ENCODE assay signal across 9 cellular contexts in the genomic region with DNA sequence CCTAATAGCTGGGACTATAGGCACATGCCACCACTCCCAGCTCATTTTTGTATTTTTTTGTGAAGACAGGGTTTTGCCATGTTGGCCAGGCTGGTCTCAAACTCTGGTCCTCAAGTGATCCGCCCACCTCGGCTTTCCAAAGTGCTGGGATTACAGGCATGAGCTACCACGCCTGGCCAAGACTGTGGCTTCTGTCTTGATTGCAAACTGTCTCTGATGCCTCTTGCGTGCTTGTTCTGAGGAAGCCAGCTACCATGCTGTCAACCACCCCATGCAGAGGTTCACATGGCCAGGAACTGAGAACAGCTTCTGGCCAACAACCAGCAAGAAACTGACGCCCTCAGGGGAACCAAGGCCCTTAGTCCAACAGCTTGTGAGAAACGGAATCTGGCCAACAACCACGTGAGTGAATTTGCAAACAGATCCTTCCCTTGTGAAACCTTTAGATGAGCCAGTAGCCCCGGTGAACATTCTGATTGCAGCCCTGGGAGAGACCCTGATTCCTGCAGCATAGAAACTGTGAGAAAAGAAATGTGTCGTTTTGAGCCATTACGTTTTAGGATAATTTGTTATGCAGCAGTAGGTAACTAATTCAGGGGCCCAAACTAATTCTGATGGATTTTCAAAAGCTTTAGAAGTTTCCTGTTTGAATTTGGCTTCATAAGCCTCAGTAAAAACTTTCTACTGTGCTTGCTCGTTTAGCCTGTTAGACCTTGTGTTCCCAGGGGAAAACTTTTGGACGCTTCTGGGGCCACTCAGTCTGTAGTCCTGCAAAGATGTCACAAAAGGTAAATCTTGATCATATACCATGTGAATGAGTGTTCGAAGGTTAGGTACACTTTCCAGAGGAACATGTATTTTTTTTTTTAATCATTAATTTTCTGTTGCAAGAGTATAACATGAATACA.
A peak's percentile ranks its signal among the peaks of the same experiment; 100 is the strongest.
DNase-seq lines count a peak whose midpoint lies in the region; ATAC-seq, FAIRE-seq and TF ChIP-seq lines count a peak whose summit lies in the region.
"Had no signal": no experiment of that assay in that cellular context is flagged by ENCODE, and none has a peak within 500 bp of the region (broad histone marks: within the 10 kb centered on the region; RNA-seq: fewer than 3 reads in every experiment).

No MANE protein-coding gene starts in this region.

- H3K27ac ChIP-seq in A549: peak overlapping the region; percentile 59 to 73
- H3K27ac ChIP-seq in mesenchymal stem cell (ENCODE audit: low read length, poor library complexity, severe bottlenecking): no peak overlapping the region

- no peak for TF ChIP-seq POLR2A in A549 (IDR thresholded peaks at IDR 0.05; ENCODE audit: low read length)

- H3K4me1 ChIP-seq in A549 (peaks cover 44% of the 10 kb centered on the region), adipocyte (ENCODE audit: control insufficient read depth, insufficient read depth, low read length) (peaks cover 44% of the 10 kb centered on the region), mesenchymal stem cell (ENCODE audit: control insufficient read depth, insufficient read depth, low read depth, low read length) (peaks cover 1% of the 10 kb centered on the region)

- POLR2A ChIA-PET in A549 (lab: Yijun Ruan, JAX): interaction anchor here (0.7 kb wide), 1 partner anchor 169 kb away, joined by 6 read pairs; no protein-coding TSS in a partner anchor

- no peak overlapping the region for H3K14ac ChIP-seq in mesenchymal stem cell (ENCODE audit: low read length in 2 of 2)

- peak overlapping the region; percentile 59 for H3K4me2 ChIP-seq in A549
- H3K4me2 ChIP-seq in mesenchymal stem cell (ENCODE audit: low read length, poor library complexity, severe bottlenecking): no peak overlapping the region

- no peak overlapping the region for H2AFZ ChIP-seq in mesenchymal stem cell (ENCODE audit: low read depth, low read length)

- H3K27me3 ChIP-seq in adipocyte (replicated peaks; ENCODE audit: control insufficient read depth, insufficient read depth, low read length): peaks cover 2% of the 10 kb centered on the region
- H3K27me3 ChIP-seq in mesenchymal stem cell (ENCODE audit: control insufficient read depth in 1 of 2, insufficient read depth in 1 of 2, low read length in 2 of 2): peaks cover 0 to 8% of the 10 kb centered on the region in 2 experiments

- H3K36me3 Mint-ChIP-seq in activated naive CD4-positive, alpha-beta T cell treated with anti-CD3 and anti-CD28 coated beads, Interleukin-2, amount 50 U/mL, for 72 hours: no peaks in the 10 kb centered on the region
- H3K36me3 Mint-ChIP-seq: CD4-positive, CD25-positive, alpha-beta regulatory T cell had no signal

- DNase-seq in A549 (ENCODE audit: low read depth in 1 of 2, low spot score in 1 of 2) (peak in 1 of 2 experiments; percentile 54), adipocyte (ENCODE audit: low read depth) (peak; percentile 86), mesenchymal stem cell (peak; percentile 60), NCI-H1694 (lab: John Stamatoyannopoulos, UW) (no peak)
- no peak for DNase-seq in activated naive CD4-positive, alpha-beta T cell treated with anti-CD3 and anti-CD28 coated beads, Interleukin-2, amount 50 U/mL, for 72 hours (ENCODE audit: low spot score in 2 of 2)

- no peak overlapping the region for H2BK15ac ChIP-seq in mesenchymal stem cell (ENCODE audit: low read depth, poor library complexity, severe bottlenecking)

- H3K9me3 Mint-ChIP-seq in activated naive CD4-positive, alpha-beta T cell treated with anti-CD3 and anti-CD28 coated beads, Interleukin-2, amount 50 U/mL, for 72 hours: no peaks in the 10 kb centered on the region

- H3K27ac Mint-ChIP-seq in activated naive CD4-positive, alpha-beta T cell treated with anti-CD3 and anti-CD28 coated beads, Interleukin-2, amount 50 U/mL, for 72 hours: no peak overlapping the region

- H2AK5ac ChIP-seq in mesenchymal stem cell (ENCODE audit: low read length, severe bottlenecking): no peak overlapping the region

- no peak for TF ChIP-seq EP300 in A549 (IDR thresholded peaks at IDR 0.05)

- no peak overlapping the region for H3K23ac ChIP-seq in mesenchymal stem cell (ENCODE audit: low read length in 2 of 2)

- H2BK12ac ChIP-seq in mesenchymal stem cell (ENCODE audit: low read length in 2 of 2): no peak overlapping the region

- no peak overlapping the region for H3K4ac ChIP-seq in mesenchymal stem cell (ENCODE audit: low read depth in 1 of 2, low read length in 2 of 2)

- no peaks in the 10 kb centered on the region for H3K79me1 ChIP-seq in mesenchymal stem cell (replicated peaks; ENCODE audit: low read length, poor library complexity, severe bottlenecking)

- H3K4me3 ChIP-seq in A549: no peak overlapping the region
- peak overlapping the region; percentile 48 for H3K4me3 ChIP-seq in adipocyte (ENCODE audit: low read length)
- H3K4me3 ChIP-seq in mesenchymal stem cell (ENCODE audit: insufficient read depth in 1 of 2, low read depth in 1 of 2, low read length in 2 of 2): peak overlapping the region in 1 of 2 experiments; percentile 49

- H3K9ac ChIP-seq in adipocyte (ENCODE audit: low read length): peak overlapping the region; percentile 64
- H3K9ac ChIP-seq in mesenchymal stem cell (ENCODE audit: low read length): peak overlapping the region; percentile 77

- no peak for TF ChIP-seq CTCF in A549 (IDR thresholded peaks at IDR 0.05)

- H2BK120ac ChIP-seq in mesenchymal stem cell (ENCODE audit: low read depth, low read length): no peak overlapping the region

- no peak for FAIRE-seq in A549 (lab: Jason Lieb, UNC)

- H3K36me3 ChIP-seq in adipocyte (ENCODE audit: control insufficient read depth, insufficient read depth, low read length, severe bottlenecking): no peaks in the 10 kb centered on the region
- no peaks in the 10 kb centered on the region for H3K36me3 ChIP-seq in mesenchymal stem cell (ENCODE audit: control insufficient read depth in 1 of 2, insufficient read depth in 2 of 2, low read depth in 1 of 2, low read length in 2 of 2)

- H3K9me3 ChIP-seq in A549: no peaks in the 10 kb centered on the region
- H3K9me3 ChIP-seq in adipocyte (ENCODE audit: control insufficient read depth, low read length): no peaks in the 10 kb centered on the region
- no peaks in the 10 kb centered on the region for H3K9me3 ChIP-seq in mesenchymal stem cell (ENCODE audit: control insufficient read depth, low read length)

- peak in 1 of 2 experiments; percentile 60; a peak in 4 of 6 replicates for ATAC-seq in A549
- peak; percentile 88 for ATAC-seq in GM19035 (IDR thresholded peaks at IDR 0.05; ENCODE audit: unreplicated experiment)
- ATAC-seq in HG03064 (IDR thresholded peaks at IDR 0.05; ENCODE audit: low read depth, unreplicated experiment): peak; percentile 88
- no peak for ATAC-seq in esophagus mucosa
- no peak for ATAC-seq in activated naive CD4-positive, alpha-beta T cell treated with anti-CD3 and anti-CD28 coated beads, Interleukin-2, amount 50 U/mL, for 72 hours

- no peak overlapping the region for H4K8ac ChIP-seq in mesenchymal stem cell (ENCODE audit: low read length)

- no peak for TF ChIP-seq RAD21 in A549 (conservative IDR thresholded peaks at IDR 0.05 in 1 of 2, IDR thresholded peaks at IDR 0.05 in 1 of 2)

- CTCF ChIA-PET in A549 (lab: Yijun Ruan, JAX): interaction anchor here (0.5 to 2.9 kb wide), 16 partner anchors 8 to 169 kb away, joined by 3 to 22 read pairs (median 4); no protein-coding TSS in a partner anchor

- H4K91ac ChIP-seq in mesenchymal stem cell (ENCODE audit: low read length): no peak overlapping the region

- no peak overlapping the region for H2BK5ac ChIP-seq in mesenchymal stem cell (ENCODE audit: low read depth, low read length, poor library complexity, severe bottlenecking)

- no peak overlapping the region for H3K18ac ChIP-seq in mesenchymal stem cell (ENCODE audit: low read depth in 1 of 2, low read length in 2 of 2)

- WGBS in A549 (ENCODE audit: missing lambda C conversion rate): 37% methylated on average over 6 of the region's 13 CpGs
- WGBS in mesenchymal stem cell: 81% methylated on average over 12 of the region's 13 CpGs

TF ChIP-seq in A549, 52 proteins besides CTCF, POLR2A, EP300 and RAD21:
- TF ChIP-seq, protein P1, sequence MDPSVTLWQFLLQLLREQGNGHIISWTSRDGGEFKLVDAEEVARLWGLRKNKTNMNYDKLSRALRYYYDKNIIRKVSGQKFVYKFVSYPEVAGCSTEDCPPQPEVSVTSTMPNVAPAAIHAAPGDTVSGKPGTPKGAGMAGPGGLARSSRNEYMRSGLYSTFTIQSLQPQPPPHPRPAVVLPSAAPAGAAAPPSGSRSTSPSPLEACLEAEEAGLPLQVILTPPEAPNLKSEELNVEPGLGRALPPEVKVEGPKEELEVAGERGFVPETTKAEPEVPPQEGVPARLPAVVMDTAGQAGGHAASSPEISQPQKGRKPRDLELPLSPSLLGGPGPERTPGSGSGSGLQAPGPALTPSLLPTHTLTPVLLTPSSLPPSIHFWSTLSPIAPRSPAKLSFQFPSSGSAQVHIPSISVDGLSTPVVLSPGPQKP (IDR thresholded peaks at IDR 0.05; ENCODE audit: low read depth, low read length): no peak
- TF ChIP-seq ZNF302 (CRISPR knock-in tag; IDR thresholded peaks at IDR 0.05): no peak

Comparison
In these comparisons a context has a peak if more than half of its experiments do, and no peak if none do; other contexts are left out.
1. ATAC-seq: peak in GM19035 (single experiment) and HG03064 (single experiment); none in esophagus mucosa (single experiment) and activated naive CD4-positive, alpha-beta T cell treated with anti-CD3 and anti-CD28 coated beads, Interleukin-2, amount 50 U/mL, for 72 hours (0 of 2).
2. DNase-seq: peak in adipocyte (single experiment) and mesenchymal stem cell (single experiment); none in NCI-H1694 (single experiment) and activated naive CD4-positive, alpha-beta T cell treated with anti-CD3 and anti-CD28 coated beads, Interleukin-2, amount 50 U/mL, for 72 hours (0 of 2).